ENCODE assay signal across 8 cellular contexts in genomic region chr19:19822148-19822429, GRCh38. TPM values are rescaled to one million over a fixed set of nuclear protein-coding genes. Genes with fewer than 3 reads are reported as not detected.
A peak's percentile ranks its signal among the peaks of the same experiment; 100 is the strongest.
DNase-seq lines count a peak whose midpoint lies in the region; ATAC-seq and TF ChIP-seq lines count a peak whose summit lies in the region.

No MANE protein-coding gene starts in this region.

- peak overlapping the region; percentile 89 to 99 for H3K27ac Mint-ChIP-seq in T-cell

- peak; percentile 10 for ATAC-seq in GM21786 (IDR thresholded peaks at IDR 0.05; ENCODE audit: unreplicated experiment)
- no peak for ATAC-seq in T-cell (replicated peaks in 1 of 4)
- ATAC-seq in GM21717 (IDR thresholded peaks at IDR 0.05; ENCODE audit: unreplicated experiment): no peak

- POLR2A ChIA-PET in T-cell (lab: Charles Lee): interaction anchor here (0.6 to 2.7 kb wide), 12 partner anchors 13 to 1260 kb away, joined by 3 to 27 read pairs (median 5); partner anchors contain the start of genes ZNF253 (in 2 of the 2), COPE (in 1 of the 2), DDX49 (in 1 of the 2) and ZNF14 (in 1 of the 2)

- H3K36me3 Mint-ChIP-seq in T-cell: peaks cover 49% of the 10 kb centered on the region

- TF ChIP-seq CTCF in retinal pigment epithelial cell (conservative IDR thresholded peaks at IDR 0.05; ENCODE audit: low read depth, low read length): no peak

- H3K9me3 Mint-ChIP-seq in T-cell: peaks cover 0 to 18% (median 14%) of the 10 kb centered on the region in 3 donors

- no peaks in the 10 kb centered on the region for H3K27me3 Mint-ChIP-seq in T-cell

- CTCF ChIA-PET in T-cell (lab: Charles Lee): interaction anchor here (0.6 to 1.9 kb wide), 7 partner anchors 28 to 333 kb away, joined by 3 to 11 read pairs (median 4); partner anchors contain the start of gene ZNF14 (in 1 of the 2)

- H3K4me3 Mint-ChIP-seq in T-cell: peak overlapping the region; percentile 99

- peak overlapping the region; percentile 92 for H3K4me3 ChIP-seq in retinal pigment epithelial cell (ENCODE audit: low read length)

- DNase-seq in T-cell (peak in 2 of 34 experiments; percentile 10 to 14), fibroblast of peridontal ligament (ENCODE audit: extremely low read depth) (peak; percentile 2), retinal pigment epithelial cell (ENCODE audit: low read depth) (no peak), NCI-H510A treated with DMSO at 0.1 percent for 48 hours (lab: John Stamatoyannopoulos, UW) (no peak), ecto neural progenitor cell (ENCODE audit: low spot score) (no peak)
- no peak for DNase-seq in central memory CD4-positive, alpha-beta T cell

- H3K4me1 Mint-ChIP-seq in T-cell: peaks cover 38 to 42% (median 38%) of the 10 kb centered on the region in 3 donors

RNA-seq across cellular contexts. Expression of gene ZNF506, which starts 0.5 kb away (rescaled TPM):
- 10 to 100 TPM; 35.3 to 65.6 (median 58.1) TPM for total RNA-seq in T-cell

RNA-seq across cellular contexts. Expression of gene ZNF253, which starts 43.6 kb away (rescaled TPM):
- total RNA-seq in T-cell: 10 to 100 TPM in 4 of 5 donors, 1 to 10 TPM in 1; 8.4 to 27.9 (median 21.8) TPM
